In genomic region chr9:94139672-94140417, GRCh38 we compare ENCODE assay signal across 8 cellular contexts. TPM values are rescaled to one million over a fixed set of nuclear protein-coding genes. Genes with fewer than 3 reads are reported as not detected.
DNase-seq lines count a peak whose midpoint lies in the region; ATAC-seq lines count a peak whose summit lies in the region.

No MANE protein-coding gene starts in this region.

- DNase-seq in HT1080 (ENCODE audit: low read depth): peak; percentile 94
- DNase-seq in brain pericyte (ENCODE audit: low read depth, low spot score): peak; percentile 91
- DNase-seq in kidney glomerular epithelial cell (lab: John Stamatoyannopoulos, UW): peak; percentile 97
- DNase-seq in superior temporal gyrus (ENCODE audit: extremely low spot score): peak; percentile 12
- DNase-seq in NCI-H2196 treated with DMSO at 0.1 percent for 48 hours (lab: John Stamatoyannopoulos, UW; ENCODE audit: unreplicated experiment): no peak
- no peak for DNase-seq in SHP77 (lab: John Stamatoyannopoulos, UW)
- DNase-seq in activated naive CD4-positive, alpha-beta T cell (lab: John Stamatoyannopoulos, UW): no peak

- no peak for ATAC-seq in HG02852 (IDR thresholded peaks at IDR 0.05; ENCODE audit: unreplicated experiment)

RNA-seq across cellular contexts. Expression of gene PTPDC1, which starts 55.6 kb away (rescaled TPM):
- 3.7 and 4.1 TPM in 2 replicates for total RNA-seq in HT1080 (2014; rRNA removed; shearing (Covaris generic))
- 4.2 and 5.1 TPM in 2 replicates for polyA plus RNA-seq in HT1080 (2015; cell fraction: cytosol; rRNA removed)
- polyA plus RNA-seq in HT1080 (2015; cell fraction: nucleus; rRNA removed): 17.0 and 17.2 TPM in 2 replicates

Comparison
In these comparisons a context has a peak if more than half of its experiments do, and no peak if none do; other contexts are left out.
1. DNase-seq: peak in HT1080 (single experiment), brain pericyte (single experiment), kidney glomerular epithelial cell (single experiment) and superior temporal gyrus (single experiment); none in NCI-H2196 treated with DMSO at 0.1 percent for 48 hours (single experiment), SHP77 (0 of 2) and activated naive CD4-positive, alpha-beta T cell (0 of 4).